In the genomic region with DNA sequence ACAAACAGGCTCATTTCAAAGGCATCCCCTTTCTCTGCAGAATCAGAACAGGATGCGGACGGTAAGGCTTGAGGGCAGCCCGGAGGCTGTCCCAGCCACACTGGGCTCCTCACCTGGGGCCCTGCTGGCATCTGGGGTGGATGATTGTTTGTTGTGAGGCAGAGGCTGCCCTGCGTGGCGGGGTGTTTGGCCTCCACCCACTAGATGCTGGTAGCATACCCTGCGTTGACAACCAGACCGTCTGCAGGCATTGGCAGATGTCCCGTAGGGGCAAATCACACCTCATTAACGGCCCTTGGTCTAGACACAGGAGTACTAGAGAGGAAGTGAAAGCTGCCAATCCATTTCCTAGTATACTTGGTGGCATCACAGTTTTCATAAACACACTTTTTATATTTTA, we compare ENCODE assay signal across 8 cellular contexts. TPM values are rescaled to one million over a fixed set of nuclear protein-coding genes. Genes with fewer than 3 reads are reported as not detected.
DNase-seq lines count a peak whose midpoint lies in the region; ATAC-seq lines count a peak whose summit lies in the region.

No MANE protein-coding gene starts in this region.

- H3K27ac Mint-ChIP-seq in activated CD8-positive, alpha-beta memory T cell treated with anti-CD3 and anti-CD28 coated beads, Interleukin-2, amount 10 ng/mL, durations not matched to agents 7 days and 5 days: peak overlapping the region; percentile 79

- H4K20me1 ChIP-seq in BLaER1 treated with 17β-estradiol and CSF1 and Interleukin-3, amounts not matched to agents 10 nM and 100 nM: peaks cover 0 to 82% (median 29%) of the 10 kb centered on the region in 11 experiments; a peak in 14 of 22 replicates

- CTCF ChIA-PET in activated CD8-positive, alpha-beta memory T cell treated with anti-CD3 and anti-CD28 coated beads, Interleukin-2, amount 10 ng/mL, durations not matched to agents 7 days and 5 days (lab: Charles Lee): interaction anchor here (1.6 kb wide), 1 partner anchor 13 kb away, joined by 4 read pairs; no protein-coding TSS in a partner anchor

- peaks cover 39 to 82% (median 74%) of the 10 kb centered on the region in 11 experiments for H3K36me3 ChIP-seq in BLaER1 treated with 17β-estradiol and CSF1 and Interleukin-3, amounts not matched to agents 10 nM and 100 nM

- H3K27ac ChIP-seq in BLaER1 treated with 17β-estradiol and CSF1 and Interleukin-3, amounts not matched to agents 10 nM and 100 nM: peak overlapping the region in 10 of 11 experiments; percentile 72 to 91 (median 83); a peak in 21 of 22 replicates

- peak overlapping the region; percentile 37 to 67 (median 57); a peak in 17 of 22 replicates for H3K9ac ChIP-seq in BLaER1 treated with 17β-estradiol and CSF1 and Interleukin-3, amounts not matched to agents 10 nM and 100 nM

- H3K9me3 Mint-ChIP-seq in activated CD8-positive, alpha-beta memory T cell treated with anti-CD3 and anti-CD28 coated beads, Interleukin-2, amount 10 ng/mL, durations not matched to agents 7 days and 5 days (ENCODE audit: low read depth): no peaks in the 10 kb centered on the region

- peak overlapping the region; percentile 50 for H3K4me3 Mint-ChIP-seq in activated CD8-positive, alpha-beta memory T cell treated with anti-CD3 and anti-CD28 coated beads, Interleukin-2, amount 10 ng/mL, durations not matched to agents 7 days and 5 days

- no peak overlapping the region for H3K4me3 ChIP-seq in BLaER1 treated with 17β-estradiol and CSF1 and Interleukin-3, amounts not matched to agents 10 nM and 100 nM

- ATAC-seq in GM19324 (IDR thresholded peaks at IDR 0.05; ENCODE audit: low FRiP score, unreplicated experiment) (peak; percentile 98), HG03108 (IDR thresholded peaks at IDR 0.05; ENCODE audit: unreplicated experiment) (peak; percentile 84)
- ATAC-seq in activated CD8-positive, alpha-beta memory T cell treated with anti-CD3 and anti-CD28 coated beads, Interleukin-2, amount 10 ng/mL, durations not matched to agents 7 days and 5 days: peak; percentile 82

- no peaks in the 10 kb centered on the region for H3K27me3 Mint-ChIP-seq in activated CD8-positive, alpha-beta memory T cell treated with anti-CD3 and anti-CD28 coated beads, Interleukin-2, amount 10 ng/mL, durations not matched to agents 7 days and 5 days

- H3K27me3 ChIP-seq in BLaER1 treated with 17β-estradiol and CSF1 and Interleukin-3, amounts not matched to agents 10 nM and 100 nM: no peaks in the 10 kb centered on the region

- DNase-seq in activated CD8-positive, alpha-beta memory T cell treated with anti-CD3 and anti-CD28 coated beads, Interleukin-2, amount 10 ng/mL, durations not matched to agents 7 days and 5 days: peak; percentile 59
- DNase-seq in globus pallidus (ENCODE audit: low spot score): no peak
- no peak for DNase-seq in activated CD4-positive, alpha-beta T cell treated with anti-CD3 and anti-CD28 coated beads for 48 hours
- DNase-seq in middle frontal gyrus (ENCODE audit: extremely low spot score, low spot score): no peak
- no peak for DNase-seq in NCI-H774 (lab: John Stamatoyannopoulos, UW)

- peak overlapping the region; percentile 60 to 96 (median 83) for H3K4me2 ChIP-seq in BLaER1 treated with 17β-estradiol and CSF1 and Interleukin-3, amounts not matched to agents 10 nM and 100 nM

- peaks cover 61% of the 10 kb centered on the region for H3K36me3 Mint-ChIP-seq in activated CD8-positive, alpha-beta memory T cell treated with anti-CD3 and anti-CD28 coated beads, Interleukin-2, amount 10 ng/mL, durations not matched to agents 7 days and 5 days

- H3K9me3 ChIP-seq in BLaER1 treated with 17β-estradiol and CSF1 and Interleukin-3, amounts not matched to agents 10 nM and 100 nM (replicated peaks in 1 of 11): peaks cover 0 to 29% (median 24%) of the 10 kb centered on the region in 11 experiments; a peak in 18 of 22 replicates

- H3K4me1 Mint-ChIP-seq in activated CD8-positive, alpha-beta memory T cell treated with anti-CD3 and anti-CD28 coated beads, Interleukin-2, amount 10 ng/mL, durations not matched to agents 7 days and 5 days: peaks cover 77% of the 10 kb centered on the region

- H3K4me1 ChIP-seq in BLaER1 treated with 17β-estradiol and CSF1 and Interleukin-3, amounts not matched to agents 10 nM and 100 nM: peaks cover 33 to 91% (median 81%) of the 10 kb centered on the region in 10 experiments

RNA-seq across cellular contexts. Expression of gene MBP, which starts 52.3 kb away (rescaled TPM):
- total RNA-seq in activated CD8-positive, alpha-beta memory T cell treated with anti-CD3 and anti-CD28 coated beads, Interleukin-2, amount 10 ng/mL, durations not matched to agents 7 days and 5 days: 100 to 1,000 TPM in 1 of 2 experiments, 10 to 100 TPM in 1; 94.7 to 101 TPM
